20 cellular contexts compared by ENCODE assay signal in the genomic region with DNA sequence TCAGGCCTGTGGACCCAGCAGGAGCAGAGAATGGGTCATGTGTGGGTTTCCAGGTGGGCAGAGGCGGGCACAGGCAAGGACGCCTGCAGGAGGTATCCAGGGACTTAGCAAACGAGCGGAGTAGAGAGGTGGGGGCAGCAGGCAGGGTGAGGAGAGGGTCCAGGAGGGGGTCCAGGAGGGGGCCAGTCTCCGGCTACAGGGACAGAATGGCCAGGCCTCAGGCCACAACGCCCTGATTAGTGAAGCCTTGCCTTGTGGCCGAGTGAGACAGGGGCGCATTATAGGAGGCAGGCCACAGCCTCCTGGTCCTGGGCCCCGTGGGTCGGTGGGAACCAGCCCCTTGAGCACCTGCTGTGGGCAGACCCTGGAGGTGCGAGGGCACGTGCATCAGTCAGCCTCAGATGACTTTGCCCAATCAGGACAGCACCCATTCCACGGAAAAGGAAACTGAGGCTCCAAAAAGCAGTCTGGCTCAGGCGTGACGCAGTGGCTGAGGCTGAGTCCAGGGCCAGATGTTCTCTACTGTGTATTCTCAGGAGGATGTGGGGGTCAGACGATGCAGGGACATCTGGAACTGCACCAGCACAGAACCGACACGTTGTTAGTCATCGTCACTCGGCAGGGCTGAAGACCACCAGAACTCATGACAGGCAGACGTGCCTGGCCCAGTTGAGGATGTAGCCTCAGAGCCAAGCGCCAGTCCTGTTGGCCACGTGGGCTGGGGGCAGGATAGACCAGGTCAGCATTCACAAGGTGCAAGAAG.
"Had no signal": no experiment of that assay in that cellular context is flagged by ENCODE, and none has a peak within 500 bp of the region (broad histone marks: within the 10 kb centered on the region; RNA-seq: fewer than 3 reads in every experiment).

No MANE protein-coding gene starts in this region.

- ATAC-seq: mucosa of descending colon; stimulated activated effector memory CD8-positive, alpha-beta T cell treated with anti-CD3 and anti-CD28 coated beads, Interleukin-12 subunit alpha, Interleukin-12 subunit beta, amount 100 ng/mL, for 72 hours had no signal

- H3K4me3 ChIP-seq: mucosa of descending colon, stomach, suprapubic skin, tibial nerve, vagina had no signal

- H3K27me3 ChIP-seq: vagina had no signal

- H3K36me3 Mint-ChIP-seq: activated CD4-positive, alpha-beta memory T cell treated with anti-CD3 and anti-CD28 coated beads for 36 hours; activated naive CD4-positive, alpha-beta T cell treated with anti-CD3 and anti-CD28 coated beads, Interleukin-2, amount 10 ng/mL, durations not matched to agents 7 days and 5 days; immature natural killer cell; stimulated activated effector memory CD8-positive, alpha-beta T cell treated with anti-CD3 and anti-CD28 coated beads, Interleukin-12 subunit alpha, Interleukin-12 subunit beta, amount 100 ng/mL, for 72 hours had no signal

- H3K9me3 Mint-ChIP-seq: activated CD4-positive, alpha-beta memory T cell treated with anti-CD3 and anti-CD28 coated beads for 36 hours; activated naive CD4-positive, alpha-beta T cell treated with anti-CD3 and anti-CD28 coated beads, Interleukin-2, amount 10 ng/mL, durations not matched to agents 7 days and 5 days; immature natural killer cell; neural crest cell; stimulated activated effector memory CD8-positive, alpha-beta T cell treated with anti-CD3 and anti-CD28 coated beads, Interleukin-12 subunit alpha, Interleukin-12 subunit beta, amount 100 ng/mL, for 72 hours; T-helper 1 cell treated with Interleukin-12 subunit alpha and Interleukin-12 subunit beta and Interleukin-4 antibody, amounts not matched to agents 30 μg/mL and 1 μg/mL, for 36 hours had no signal

- H3K36me3 ChIP-seq: stomach, suprapubic skin, tibial nerve, vagina had no signal

- H3K9me3 ChIP-seq: mucosa of descending colon, stomach, suprapubic skin, tibial nerve, vagina had no signal

- H3K4me3 Mint-ChIP-seq: activated CD4-positive, alpha-beta memory T cell treated with anti-CD3 and anti-CD28 coated beads for 36 hours; activated naive CD4-positive, alpha-beta T cell treated with anti-CD3 and anti-CD28 coated beads, Interleukin-2, amount 10 ng/mL, durations not matched to agents 7 days and 5 days; immature natural killer cell; neural crest cell; stimulated activated effector memory CD8-positive, alpha-beta T cell treated with anti-CD3 and anti-CD28 coated beads, Interleukin-12 subunit alpha, Interleukin-12 subunit beta, amount 100 ng/mL, for 72 hours; T-helper 1 cell treated with Interleukin-12 subunit alpha and Interleukin-12 subunit beta and Interleukin-4 antibody, amounts not matched to agents 30 μg/mL and 1 μg/mL, for 36 hours had no signal

- DNase-seq: activated CD4-positive, alpha-beta memory T cell treated with anti-CD3 and anti-CD28 coated beads for 36 hours; activated CD4-positive, alpha-beta T cell treated with anti-CD3 and anti-CD28 coated beads for 48 hours; activated CD4-positive, CD25-positive, alpha-beta regulatory T cell; activated effector memory CD4-positive, alpha-beta T cell treated with anti-CD3 and anti-CD28 coated beads, Interleukin-2, amount 50 U/mL, for 16 hours; activated naive CD4-positive, alpha-beta T cell treated with anti-CD3 and anti-CD28 coated beads, Interleukin-2, amount 10 ng/mL, durations not matched to agents 7 days and 5 days; amygdala; cerebellar nuclear complex; immature natural killer cell; kidney glomerular epithelial cell; mesenchymal stem cell; retina; stimulated activated CD4-positive, alpha-beta T cell treated with anti-CD3 and anti-CD28 coated beads, Interleukin-1b, Interleukin-23, amount 100 ng/mL, for 48 hours; stomach had no signal

- H3K27ac Mint-ChIP-seq: activated CD4-positive, alpha-beta memory T cell treated with anti-CD3 and anti-CD28 coated beads for 36 hours; activated naive CD4-positive, alpha-beta T cell treated with anti-CD3 and anti-CD28 coated beads, Interleukin-2, amount 10 ng/mL, durations not matched to agents 7 days and 5 days; stimulated activated effector memory CD8-positive, alpha-beta T cell treated with anti-CD3 and anti-CD28 coated beads, Interleukin-12 subunit alpha, Interleukin-12 subunit beta, amount 100 ng/mL, for 72 hours; T-helper 1 cell treated with Interleukin-12 subunit alpha and Interleukin-12 subunit beta and Interleukin-4 antibody, amounts not matched to agents 30 μg/mL and 1 μg/mL, for 36 hours had no signal

- H3K27ac ChIP-seq: stomach, suprapubic skin, tibial nerve, vagina had no signal

- H3K4me1 Mint-ChIP-seq: immature natural killer cell had no signal
